Comparison of ENCODE assay signal across 7 cellular contexts in the genomic region with DNA sequence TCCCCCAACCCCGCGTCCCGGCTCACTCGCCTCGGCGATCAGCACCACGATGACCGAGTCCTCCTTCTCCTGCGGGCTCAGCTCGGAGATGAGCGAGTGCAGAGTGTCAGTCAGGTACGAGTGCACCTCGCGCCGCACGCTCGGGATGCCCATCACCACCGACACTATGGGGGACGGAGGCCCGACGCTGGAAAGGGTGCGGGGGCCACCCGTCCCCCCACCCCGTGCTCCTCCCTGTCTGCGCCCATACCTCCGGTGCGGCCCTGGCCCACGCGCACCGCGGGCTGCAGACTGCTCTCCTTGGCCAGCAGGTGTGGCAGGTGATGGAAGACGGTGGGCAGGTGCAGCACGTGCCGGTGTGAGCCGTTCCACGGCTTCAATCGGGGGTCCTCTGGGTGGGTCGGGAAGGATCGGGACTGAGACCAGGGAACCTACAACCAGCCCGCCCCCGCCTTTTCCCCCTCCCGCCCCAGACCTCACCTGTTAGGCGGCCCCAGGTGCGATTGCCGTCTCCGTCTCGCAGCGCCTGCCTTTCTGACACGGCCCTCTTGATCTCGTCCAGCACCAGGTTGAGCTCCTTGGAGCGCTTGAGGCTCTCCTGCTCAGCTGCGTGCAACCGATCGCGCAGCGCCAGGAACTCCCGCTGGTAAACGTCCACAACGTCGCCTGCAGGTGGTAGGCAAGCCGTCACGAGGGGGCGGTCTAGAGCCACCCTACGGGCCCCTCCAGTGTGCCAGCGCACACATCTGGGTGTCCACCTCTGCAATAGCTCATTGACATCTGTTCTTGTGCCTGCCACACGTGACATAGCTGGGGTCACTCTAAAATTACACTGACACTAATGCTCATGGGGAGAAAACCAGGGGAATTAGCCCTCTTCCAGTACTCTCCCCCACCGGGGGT. TPM values are rescaled to one million over a fixed set of nuclear protein-coding genes. Genes with fewer than 3 reads are reported as not detected.
DNase-seq lines count a peak whose midpoint lies in the region; ATAC-seq and TF ChIP-seq lines count a peak whose summit lies in the region.

No MANE protein-coding gene starts in this region.

- H3K27ac ChIP-seq in prostate gland, result no peak overlapping the region

- TF ChIP-seq CTCF in fibroblast of mammary gland (conservative IDR thresholded peaks at IDR 0.05; ENCODE audit: control insufficient read depth, insufficient read depth, low read depth, low read length) (peak; percentile 51), prostate gland (IDR thresholded peaks at IDR 0.05) (peak; percentile 54 to 74 (median 63))

- no peak for TF ChIP-seq POLR2A in prostate gland (IDR thresholded peaks at IDR 0.05)

- peak; percentile 30 for ATAC-seq in GM19395 (IDR thresholded peaks at IDR 0.05; ENCODE audit: unreplicated experiment)

- H3K27me3 ChIP-seq in prostate gland (replicated peaks; ENCODE audit: insufficient read depth), result no peaks in the 10 kb centered on the region

- intact Hi-C loops in prostate gland (cut with DNase I), result loop anchor here (5.0 kb wide), 1 partner anchor 106 kb away; a partner anchor contains a TSS

- H3K4me1 ChIP-seq in prostate gland (replicated peaks), result peaks cover 9% of the 10 kb centered on the region

- peaks cover 15 to 22% of the 10 kb centered on the region in 2 donors for H3K36me3 ChIP-seq in prostate gland

- 61% methylated on average over 67 of the region's 67 CpGs for WGBS in prostate gland

- H3K9me3 ChIP-seq in prostate gland, result no peaks in the 10 kb centered on the region

- DNase-seq in NCI-H1694 (lab: John Stamatoyannopoulos, UW) (peak; percentile 52), activated T-cell treated with anti-CD3 and anti-CD28 coated beads for 24 hours (ENCODE audit: low read depth) (peak; percentile 74), fibroblast of mammary gland (ENCODE audit: low read depth) (peak; percentile 64), prostate gland (ENCODE audit: low spot score) (peak; percentile 60), ACHN (no peak), NCI-H146 treated with DMSO at 0.1 percent for 48 hours (lab: John Stamatoyannopoulos, UW; ENCODE audit: unreplicated experiment) (no peak)

- in situ Hi-C loops in ACHN (cut with HindIII; ENCODE audit: low pct_ligation_motif_present, low pct_unique_long_range_greater_than_20kb, low sequenced_read_pairs), result no loop called here

- H3K4me3 ChIP-seq in fibroblast of mammary gland (ENCODE audit: control insufficient read depth, low read depth, low read length), result no peak overlapping the region
- H3K4me3 ChIP-seq in prostate gland, result no peak overlapping the region

RNA-seq across cellular contexts. Expression of a gene that starts 5.1 kb away (rescaled TPM):
- total RNA-seq in prostate gland, result 100 to 1,000 TPM in 1 of 2 donors, 10 to 100 TPM in 1; 82.7 to 142 TPM

RNA-seq across cellular contexts. Expression of a gene that starts 7.8 kb away (rescaled TPM):
- total RNA-seq in prostate gland, result 1 to 10 TPM; 7.8 to 8.2 TPM

RNA-seq across cellular contexts. Expression of a gene that starts 19.1 kb away (rescaled TPM):
- 100 to 1,000 TPM; 377 to 527 TPM for total RNA-seq in prostate gland

RNA-seq across cellular contexts. Expression of a gene that starts 57.1 kb away (rescaled TPM):
- total RNA-seq in prostate gland, result 10 to 100 TPM; 30.0 to 55.2 TPM

Comparison
In these comparisons a context has a peak if more than half of its experiments do, and no peak if none do; other contexts are left out.
1. DNase-seq: peak in NCI-H1694 (single experiment), activated T-cell treated with anti-CD3 and anti-CD28 coated beads for 24 hours (single experiment), fibroblast of mammary gland (single experiment) and prostate gland (single experiment); none in ACHN (single experiment) and NCI-H146 treated with DMSO at 0.1 percent for 48 hours (single experiment).